ENCODE assay signal across 12 cellular contexts in genomic region chr13:73924607-73925006, GRCh38.
A peak's percentile ranks its signal among the peaks of the same experiment; 100 is the strongest.
DNase-seq lines count a peak whose midpoint lies in the region; ATAC-seq lines count a peak whose summit lies in the region.
"Had no signal": no experiment of that assay in that cellular context is flagged by ENCODE, and none has a peak within 500 bp of the region (broad histone marks: within the 10 kb centered on the region; RNA-seq: fewer than 3 reads in every experiment).

No MANE protein-coding gene starts in this region.

- H2BK15ac ChIP-seq in mesendoderm (replicated peaks; ENCODE audit: low read depth) = no peak overlapping the region

- H3K23ac ChIP-seq in mesendoderm (ENCODE audit: low read length) = no peak overlapping the region

- H3K27ac ChIP-seq in naive thymus-derived CD4-positive, alpha-beta T cell (ENCODE audit: low read depth, low read length) = no peak overlapping the region
- H3K27ac ChIP-seq in effector memory CD4-positive, alpha-beta T cell (ENCODE audit: insufficient read depth, low read length, poor library complexity, severe bottlenecking) = no peak overlapping the region
- no peak overlapping the region for H3K27ac ChIP-seq in mesendoderm (ENCODE audit: low read depth, low read length)
- H3K27ac ChIP-seq: spleen had no signal

- CTCF ChIA-PET in naive thymus-derived CD4-positive, alpha-beta T cell (lab: Charles Lee) = no interaction called here

- no peak overlapping the region for H3K4me3 ChIP-seq in naive thymus-derived CD4-positive, alpha-beta T cell (ENCODE audit: low read length)
- H3K4me3 ChIP-seq in effector memory CD4-positive, alpha-beta T cell (ENCODE audit: insufficient read depth, low read depth, low read length, poor library complexity, severe bottlenecking) = no peak overlapping the region
- no peak overlapping the region for H3K4me3 ChIP-seq in mesendoderm (ENCODE audit: low read length)
- H3K4me3 ChIP-seq: spleen had no signal

- H2AK5ac ChIP-seq in mesendoderm (ENCODE audit: low read length) = no peak overlapping the region

- no peaks in the 10 kb centered on the region for H3K9me3 ChIP-seq in naive thymus-derived CD4-positive, alpha-beta T cell (ENCODE audit: control insufficient read depth in 2 of 3, low read length in 3 of 3)
- H3K9me3 ChIP-seq in effector memory CD4-positive, alpha-beta T cell (ENCODE audit: control insufficient read depth, low read length) = no peaks in the 10 kb centered on the region
- H3K9me3 ChIP-seq: spleen had no signal

- no peak overlapping the region for H3K4me2 ChIP-seq in mesendoderm (ENCODE audit: low read length)

- no peak overlapping the region for H4K5ac ChIP-seq in mesendoderm (ENCODE audit: low read length)

- peaks cover 0 to 6% (median 0%) of the 10 kb centered on the region in 3 experiments for H3K36me3 ChIP-seq in naive thymus-derived CD4-positive, alpha-beta T cell (ENCODE audit: control insufficient read depth in 2 of 3, insufficient read depth in 3 of 3, low read length in 3 of 3)
- no peaks in the 10 kb centered on the region for H3K36me3 ChIP-seq in effector memory CD4-positive, alpha-beta T cell (ENCODE audit: control insufficient read depth, insufficient read depth, low read length)
- H3K36me3 ChIP-seq in mesendoderm (ENCODE audit: control insufficient read depth, insufficient read depth, low read length) = no peaks in the 10 kb centered on the region
- H3K36me3 ChIP-seq: spleen had no signal

- H3K4ac ChIP-seq in mesendoderm (ENCODE audit: low read depth, low read length) = no peak overlapping the region

- peaks cover 10 to 38% of the 10 kb centered on the region in 2 donors for H3K4me1 ChIP-seq in naive thymus-derived CD4-positive, alpha-beta T cell (ENCODE audit: control insufficient read depth in 2 of 2, insufficient read depth in 2 of 2, low read length in 2 of 2)
- H3K4me1 ChIP-seq in effector memory CD4-positive, alpha-beta T cell (ENCODE audit: control insufficient read depth, insufficient read depth, low read length, poor library complexity, severe bottlenecking) = no peaks in the 10 kb centered on the region
- peaks cover 4% of the 10 kb centered on the region for H3K4me1 ChIP-seq in mesendoderm (ENCODE audit: control insufficient read depth, low read depth, low read length)

- H3K79me2 ChIP-seq in mesendoderm (ENCODE audit: control insufficient read depth, insufficient read depth, low read length) = no peaks in the 10 kb centered on the region

- no peak overlapping the region for H3K56ac ChIP-seq in mesendoderm (ENCODE audit: low read length)

- peak overlapping the region in 6 of 10 donors; percentile 10 to 49 (median 41) for H3K4me3 Mint-ChIP-seq in naive thymus-derived CD4-positive, alpha-beta T cell
- H3K4me3 Mint-ChIP-seq: memory B cell had no signal

- no peak overlapping the region for H2BK120ac ChIP-seq in mesendoderm (ENCODE audit: low read depth, low read length)

- no peaks in the 10 kb centered on the region for H3K27me3 ChIP-seq in naive thymus-derived CD4-positive, alpha-beta T cell (ENCODE audit: control insufficient read depth in 2 of 2, insufficient read depth in 2 of 2, low read length in 2 of 2)
- no peaks in the 10 kb centered on the region for H3K27me3 ChIP-seq in effector memory CD4-positive, alpha-beta T cell (replicated peaks; ENCODE audit: control insufficient read depth, insufficient read depth, low read length, poor library complexity, severe bottlenecking)
- no peaks in the 10 kb centered on the region for H3K27me3 ChIP-seq in mesendoderm (ENCODE audit: insufficient read depth, low read length, poor library complexity)
- H3K27me3 ChIP-seq: spleen had no signal

- H3K18ac ChIP-seq in mesendoderm (ENCODE audit: low read length) = no peak overlapping the region

- H3K79me1 ChIP-seq in mesendoderm (ENCODE audit: low read length) = no peaks in the 10 kb centered on the region

- peaks cover 0 to 35% (median 21%) of the 10 kb centered on the region in 5 donors for H3K36me3 Mint-ChIP-seq in naive thymus-derived CD4-positive, alpha-beta T cell

- H3K9ac ChIP-seq in mesendoderm (ENCODE audit: low read length) = no peak overlapping the region

- no peak for DNase-seq in naive thymus-derived CD4-positive, alpha-beta T cell
- DNase-seq in effector memory CD4-positive, alpha-beta T cell = no peak
- DNase-seq in kidney tubule cell (ENCODE audit: low spot score) (no peak), mesendoderm (no peak), HUDEP-2 (lab: John Stamatoyannopoulos, UW; ENCODE audit: unreplicated experiment in 76 of 76) (no peak)
- DNase-seq: GF-D8, NCI-H446 treated with DMSO at 0.1 percent for 48 hours, spleen had no signal

- peaks cover 21 to 95% (median 85%) of the 10 kb centered on the region in 7 donors for H3K4me1 Mint-ChIP-seq in naive thymus-derived CD4-positive, alpha-beta T cell

- WGBS in mesendoderm (ENCODE audit: extremely low coverage, insufficient coverage, low lambda C conversion rate) = no CpG with 5 or more reads among the region's 1 CpG

- no peak overlapping the region for H2BK5ac ChIP-seq in mesendoderm (ENCODE audit: low read length)

- ATAC-seq in GM18909 (IDR thresholded peaks at IDR 0.05; ENCODE audit: poor library complexity, unreplicated experiment) = peak; percentile 91
- peak; percentile 85 for ATAC-seq in GM21619 (IDR thresholded peaks at IDR 0.05; ENCODE audit: unreplicated experiment)
- ATAC-seq in HG03342 (IDR thresholded peaks at IDR 0.05; ENCODE audit: unreplicated experiment) = peak; percentile 77
- no peak for ATAC-seq in naive thymus-derived CD4-positive, alpha-beta T cell

- H3K27ac Mint-ChIP-seq in naive thymus-derived CD4-positive, alpha-beta T cell = peak overlapping the region in 5 of 9 donors; percentile 12 to 45 (median 33)
- H3K27ac Mint-ChIP-seq: memory B cell had no signal

- intact Hi-C loops in naive thymus-derived CD4-positive, alpha-beta T cell (cut with micrococcal nuclease) = loop anchor here in 1 of 2 donors (1.0 to 5.0 kb wide), 3 partner anchors 10 to 42 kb away; no protein-coding TSS in a partner anchor

- no peak overlapping the region for H4K8ac ChIP-seq in mesendoderm (ENCODE audit: low read depth, low read length)

- no peaks in the 10 kb centered on the region for H3K27me3 Mint-ChIP-seq in naive thymus-derived CD4-positive, alpha-beta T cell
- H3K27me3 Mint-ChIP-seq: memory B cell had no signal

- no peaks in the 10 kb centered on the region for H3K9me3 Mint-ChIP-seq in naive thymus-derived CD4-positive, alpha-beta T cell
- H3K9me3 Mint-ChIP-seq: memory B cell had no signal

- POLR2A ChIA-PET in naive thymus-derived CD4-positive, alpha-beta T cell (lab: Charles Lee) = interaction anchor here (0.6 kb wide), 1 partner anchor 234 kb away, joined by 3 read pairs; no protein-coding TSS in a partner anchor
